In the genomic region with DNA sequence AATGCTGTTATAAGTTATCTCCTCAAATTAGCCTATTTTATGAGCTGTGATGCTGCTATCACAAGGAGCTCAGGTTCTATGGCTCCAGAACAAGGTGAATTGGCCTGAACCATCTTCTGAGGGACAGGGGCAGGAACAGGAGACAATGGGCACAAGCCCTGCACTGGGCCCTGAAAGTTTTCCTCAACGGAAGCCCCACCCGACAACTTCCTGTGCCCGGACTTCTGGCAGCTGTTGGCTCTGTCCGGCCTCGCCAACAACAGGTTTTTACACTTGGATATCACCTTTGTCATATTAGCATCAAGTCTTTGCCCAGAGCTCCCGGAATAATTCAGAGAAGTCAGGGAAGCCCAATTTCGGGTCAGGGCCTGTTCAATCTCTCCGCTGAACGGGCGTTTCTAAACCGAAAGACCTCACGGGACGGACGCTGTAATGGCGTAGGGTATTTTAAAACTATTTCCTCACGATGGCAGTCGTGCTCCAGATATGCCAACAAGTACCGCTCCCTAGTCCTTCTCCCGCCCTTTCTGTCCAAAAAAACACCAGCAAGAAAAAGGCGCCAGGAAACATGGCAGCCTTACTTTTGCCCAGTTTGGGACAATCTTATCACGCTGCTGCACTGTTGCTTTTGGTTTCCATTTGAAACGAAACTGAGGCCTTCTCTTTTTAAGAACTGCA, we compare ENCODE assay signal across 9 cellular contexts.
DNase-seq lines count a peak whose midpoint lies in the region; ATAC-seq, FAIRE-seq and TF ChIP-seq lines count a peak whose summit lies in the region.
"Had no signal": no experiment of that assay in that cellular context is flagged by ENCODE, and none has a peak within 500 bp of the region (broad histone marks: within the 10 kb centered on the region; RNA-seq: fewer than 3 reads in every experiment).

No MANE protein-coding gene starts in this region.

- TF ChIP-seq CTCF in KMS-11 (conservative IDR thresholded peaks at IDR 0.05; ENCODE audit: low read depth, low read length) (no peak), colonic mucosa (IDR thresholded peaks at IDR 0.05) (no peak)

- H4K20me1 ChIP-seq in KMS-11 (ENCODE audit: insufficient read depth), result no peaks in the 10 kb centered on the region

- H3K36me3 ChIP-seq in KMS-11 (ENCODE audit: insufficient read depth) (no peaks in the 10 kb centered on the region), colonic mucosa (no peaks in the 10 kb centered on the region)
- H3K36me3 ChIP-seq: SJSA1 had no signal

- FAIRE-seq in RCC 7860 (lab: Jason Lieb, UNC), result no peak

- no peak overlapping the region for H3K4me3 ChIP-seq in KMS-11 (IDR thresholded peaks at IDR 0.05; ENCODE audit: insufficient read depth, low read depth, low read length)
- peak overlapping the region; percentile 31 for H3K4me3 ChIP-seq in colonic mucosa
- H3K4me3 ChIP-seq: SJSA1 had no signal

- H3K4me1 ChIP-seq in KMS-11 (ENCODE audit: low read depth, poor library complexity, severe bottlenecking) (peaks cover 24% of the 10 kb centered on the region), colonic mucosa (no peaks in the 10 kb centered on the region)
- H3K4me1 ChIP-seq: SJSA1 had no signal

- H3K79me2 ChIP-seq in KMS-11 (ENCODE audit: insufficient read depth, low read depth), result peaks cover 33% of the 10 kb centered on the region

- H3K9me3 ChIP-seq in colonic mucosa, result no peaks in the 10 kb centered on the region
- H3K9me3 ChIP-seq: SJSA1 had no signal

- peak overlapping the region; percentile 45 for H2AFZ ChIP-seq in KMS-11 (ENCODE audit: low read depth)

- H3K9ac ChIP-seq in KMS-11, result peak overlapping the region; percentile 84
- no peak overlapping the region for H3K9ac ChIP-seq in colonic mucosa (ENCODE audit: low read depth in 2 of 2, low read length in 2 of 2)

- intact Hi-C loops in colonic mucosa (cut with DNase I), result no loop called here

- peak overlapping the region; percentile 94 for H3K27ac ChIP-seq in KMS-11
- H3K27ac ChIP-seq in colonic mucosa, result peak overlapping the region; percentile 53
- H3K27ac ChIP-seq: SJSA1 had no signal

- no peaks in the 10 kb centered on the region for H3K27me3 ChIP-seq in KMS-11 (ENCODE audit: insufficient read depth, low read depth)
- H3K27me3 ChIP-seq in colonic mucosa, result no peaks in the 10 kb centered on the region
- H3K27me3 ChIP-seq: SJSA1 had no signal

- peak overlapping the region; percentile 25; the same call in 1 of the 2 replicates for H3K4me2 ChIP-seq in KMS-11

- DNase-seq in colonic mucosa (peak; percentile 87), pulmonary artery endothelial cell (ENCODE audit: low read depth, low spot score) (peak; percentile 45), Kasumi-1 (lab: John Stamatoyannopoulos, UW) (no peak), NCI-H2171 treated with DMSO at 0.1 percent for 48 hours (lab: John Stamatoyannopoulos, UW) (no peak), RCC 7860 (ENCODE audit: low spot score) (no peak)
- no peak for DNase-seq in NK-92 treated with Interleukin-12 subunit alpha and Interleukin-12 subunit beta, amount 100 ng/mL, for 24 hours (lab: John Stamatoyannopoulos, UW)

- peak; percentile 72 for ATAC-seq in GM19324 (IDR thresholded peaks at IDR 0.05; ENCODE audit: low FRiP score, unreplicated experiment)

Comparison
In these comparisons a context has a peak if more than half of its experiments do, and no peak if none do; other contexts are left out.
1. DNase-seq: peak in colonic mucosa (single experiment) and pulmonary artery endothelial cell (single experiment); none in NK-92 treated with Interleukin-12 subunit alpha and Interleukin-12 subunit beta, amount 100 ng/mL, for 24 hours (single experiment), Kasumi-1 (0 of 2), NCI-H2171 treated with DMSO at 0.1 percent for 48 hours (single experiment) and RCC 7860 (single experiment).